25 cellular contexts compared by ENCODE assay signal in genomic region chr12:9367828-9368227, GRCh38.
"Had no signal": no experiment of that assay in that cellular context is flagged by ENCODE, and none has a peak within 500 bp of the region (broad histone marks: within the 10 kb centered on the region; RNA-seq: fewer than 3 reads in every experiment).

No MANE protein-coding gene starts in this region.

- H3K27ac Mint-ChIP-seq: activated CD4-positive, alpha-beta T cell treated with anti-CD3 and anti-CD28 coated beads, Interleukin-2, amount 10 ng/mL, durations not matched to agents 24 days and 14 days; naive B cell; T-helper 2 cell treated with Interferon-gamma antibody and Interleukin-4, amounts not matched to agents 5 μg/mL and 100 μg/mL, for 36 hours had no signal

- DNase-seq: activated CD4-positive, alpha-beta T cell treated with anti-CD3 and anti-CD28 coated beads, Interleukin-2, amount 10 ng/mL, durations not matched to agents 24 days and 14 days; activated gamma-delta T cell treated with Interleukin-2 at 50 U/mL for 16 hours; activated naive CD4-positive, alpha-beta T cell treated with anti-CD3 and anti-CD28 coated beads, Interleukin-2, amount 50 U/mL, for 16 hours; activated T-cell treated with anti-CD3 and anti-CD28 coated beads for 4 hours; amniotic stem cell; brain microvascular endothelial cell; esophagus squamous epithelium; gastrocnemius medialis; glutamatergic neuron; islet precursor cell; left ventricle myocardium inferior; naive B cell; nucleus accumbens; psoas muscle; stimulated activated CD4-positive, alpha-beta T cell treated with anti-CD3 and anti-CD28 coated beads, Interleukin-2, amount 100 ng/mL, for 24 hours; stimulated activated naive CD4-positive, alpha-beta T cell; T-helper 1 cell; testis; transverse colon had no signal

- H3K9me3 Mint-ChIP-seq: activated CD4-positive, alpha-beta T cell treated with anti-CD3 and anti-CD28 coated beads, Interleukin-2, amount 10 ng/mL, durations not matched to agents 24 days and 14 days; activated T-helper 1 cell treated with anti-CD3 and anti-CD28 coated beads, Interleukin-12 subunit alpha, Interleukin-12 subunit beta, Interleukin-2, Interleukin-4 antibody, amounts not matched to agents 30 ng/mL and 10 ng/mL and 1 ng/mL, durations not matched to agents 14 hours and 24 hours and 36 hours; naive B cell; neural crest cell; T-helper 2 cell treated with Interferon-gamma antibody and Interleukin-4, amounts not matched to agents 5 μg/mL and 100 μg/mL, for 36 hours had no signal

- ATAC-seq: gastrocnemius medialis, psoas muscle had no signal

- H3K4me3 Mint-ChIP-seq: activated CD4-positive, alpha-beta T cell treated with anti-CD3 and anti-CD28 coated beads, Interleukin-2, amount 10 ng/mL, durations not matched to agents 24 days and 14 days; activated T-helper 1 cell treated with anti-CD3 and anti-CD28 coated beads, Interleukin-12 subunit alpha, Interleukin-12 subunit beta, Interleukin-2, Interleukin-4 antibody, amounts not matched to agents 30 ng/mL and 10 ng/mL and 1 ng/mL, durations not matched to agents 14 hours and 24 hours and 36 hours; naive B cell; neural crest cell; T-helper 2 cell treated with Interferon-gamma antibody and Interleukin-4, amounts not matched to agents 5 μg/mL and 100 μg/mL, for 36 hours had no signal

- H3K36me3 Mint-ChIP-seq: naive B cell had no signal

- H3K27me3 Mint-ChIP-seq: naive B cell had no signal

- H3K4me3 ChIP-seq: esophagus squamous epithelium, gastrocnemius medialis, hepatocyte, left ventricle myocardium inferior, lung, psoas muscle, smooth muscle cell, testis, transverse colon had no signal
